ENCODE assay signal across 9 cellular contexts in the genomic region with DNA sequence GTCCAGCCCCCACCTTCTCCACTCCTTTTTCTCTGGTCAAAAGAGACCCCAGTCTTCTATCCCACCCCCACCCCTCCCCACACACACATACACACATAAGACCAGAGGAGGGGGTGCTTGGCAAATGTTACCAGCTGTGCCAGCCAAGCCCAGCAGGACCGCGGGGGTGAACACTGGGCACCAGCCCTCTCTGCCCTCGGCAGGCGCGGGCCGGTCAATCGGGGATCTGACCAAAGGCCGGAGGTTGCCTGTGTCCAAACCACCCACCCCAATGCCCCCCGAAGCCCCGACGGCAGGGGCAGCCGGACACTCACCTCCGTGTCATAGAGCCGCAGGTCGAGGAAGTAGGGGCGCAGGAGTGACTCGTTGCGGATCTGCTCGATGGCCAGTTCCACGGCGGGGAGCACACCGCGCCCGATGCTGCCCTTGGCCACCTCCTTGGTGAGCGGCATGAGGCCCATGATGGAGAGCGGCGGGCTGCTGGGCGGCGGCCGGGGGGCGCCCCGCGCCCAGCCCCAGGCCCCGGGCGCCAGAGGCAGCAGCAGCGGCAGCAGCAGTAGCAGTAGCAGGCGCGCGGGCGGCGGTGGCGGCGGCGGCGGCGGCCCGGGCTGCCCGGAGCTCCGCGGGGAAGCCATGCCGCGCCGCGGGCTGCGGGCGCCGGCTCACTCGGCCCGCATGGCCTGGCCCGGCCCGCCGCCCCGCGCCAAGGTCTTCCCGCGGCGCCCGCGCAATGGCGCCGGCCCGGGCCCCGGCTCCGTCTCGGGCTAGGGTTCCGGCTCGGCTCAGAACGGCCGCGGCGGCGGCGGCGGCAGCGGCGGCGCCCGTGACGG. TPM values are rescaled to one million over a fixed set of nuclear protein-coding genes. Genes with fewer than 3 reads are reported as not detected.
DNase-seq lines count a peak whose midpoint lies in the region; ATAC-seq, FAIRE-seq and TF ChIP-seq lines count a peak whose summit lies in the region.
"Had no signal": no experiment of that assay in that cellular context is flagged by ENCODE, and none has a peak within 500 bp of the region (broad histone marks: within the 10 kb centered on the region; RNA-seq: fewer than 3 reads in every experiment).

No MANE protein-coding gene starts in this region.

- POLR2A ChIA-PET in K562 (lab: Yijun Ruan, JAX) = no interaction called here
- POLR2A ChIA-PET in activated CD8-positive, alpha-beta T cell treated with anti-CD3 and anti-CD28 coated beads for 36 hours (lab: Charles Lee) = no interaction called here

- no peak overlapping the region for H2AFZ ChIP-seq in K562 (ENCODE audit: low read depth, low read length)

- H4K20me1 ChIP-seq in K562 (replicated peaks; ENCODE audit: control insufficient read depth, insufficient read depth, low read length) = peaks cover 12% of the 10 kb centered on the region

- peaks cover 0 to 3% of the 10 kb centered on the region in 2 donors for H3K4me1 Mint-ChIP-seq in natural killer cell treated with Interleukin-12 subunit alpha and Interleukin-12 subunit beta and Interleukin-15 and Interleukin-18, amount 100 ng/mL, for 72 hours (ENCODE audit: low read depth in 2 of 2)
- no peaks in the 10 kb centered on the region for H3K4me1 Mint-ChIP-seq in natural killer cell
- peaks cover 2% of the 10 kb centered on the region for H3K4me1 Mint-ChIP-seq in activated CD8-positive, alpha-beta T cell treated with anti-CD3 and anti-CD28 coated beads for 36 hours (ENCODE audit: low read depth)

- in situ Hi-C loops in K562 (cut with MboI) = no loop called here

- H3K27ac Mint-ChIP-seq in natural killer cell treated with Interleukin-12 subunit alpha and Interleukin-12 subunit beta and Interleukin-15 and Interleukin-18, amount 100 ng/mL, for 72 hours = no peak overlapping the region
- no peak overlapping the region for H3K27ac Mint-ChIP-seq in natural killer cell
- H3K27ac Mint-ChIP-seq in activated CD8-positive, alpha-beta T cell treated with anti-CD3 and anti-CD28 coated beads for 36 hours = no peak overlapping the region

- CTCF ChIA-PET in K562 (lab: Yijun Ruan, JAX; ENCODE audit: low intra/inter-chr PET ratio) = interaction anchor here (1.4 kb wide), 1 partner anchor 393 kb away, joined by 4 read pairs; no protein-coding TSS in a partner anchor
- CTCF ChIA-PET in activated CD8-positive, alpha-beta T cell treated with anti-CD3 and anti-CD28 coated beads for 36 hours (lab: Charles Lee) = no interaction called here

- no peak for TF ChIP-seq EP300 in K562 (IDR thresholded peaks at IDR 0.05; ENCODE audit: low read length)

- TF ChIP-seq RAD21 in K562 (CRISPR knock-in tag; conservative IDR thresholded peaks at IDR 0.05 in 1 of 2, IDR thresholded peaks at IDR 0.05 in 1 of 2) = no peak

- H3K79me2 ChIP-seq in K562 (ENCODE audit: control insufficient read depth, insufficient read depth, low read length) = no peaks in the 10 kb centered on the region

- no TSS peak for BruUV-seq in K562 (replicated peaks; lab: Mats Ljungman, UMichigan)

- H3K4me3 ChIP-seq in K562 (peak overlapping the region; percentile 31), right lobe of liver (peak overlapping the region in 2 of 3 donors; percentile 11 to 43)
- H3K4me3 ChIP-seq: SK-N-MC had no signal

- H3K36me3 ChIP-seq in K562 (ENCODE audit: control insufficient read depth, insufficient read depth, low read length) (no peaks in the 10 kb centered on the region), right lobe of liver (no peaks in the 10 kb centered on the region)

- H3K4me1 ChIP-seq in K562 (replicated peaks in 1 of 2; ENCODE audit: control insufficient read depth in 2 of 2, insufficient read depth in 2 of 2, low read length in 2 of 2) (peaks cover 0 to 31% of the 10 kb centered on the region in 2 experiments; a peak in 3 of 5 replicates), right lobe of liver (peaks cover 0 to 18% (median 4%) of the 10 kb centered on the region in 4 donors)

- TF ChIP-seq POLR2A in K562 (conservative IDR thresholded peaks at IDR 0.05) (no peak), right lobe of liver (IDR thresholded peaks at IDR 0.05) (no peak)

- no peak overlapping the region for H3K27ac ChIP-seq in K562 (ENCODE audit: extremely low read depth, low read depth, low read length)
- H3K27ac ChIP-seq in right lobe of liver = no peak overlapping the region
- H3K27ac ChIP-seq: SK-N-MC had no signal

- intact Hi-C loops in natural killer cell (cut with micrococcal nuclease) = no loop called here
- intact Hi-C loops in K562 (cut with micrococcal nuclease) = no loop called here
- intact Hi-C loops in right lobe of liver (cut with DNase I) = loop anchor here in 1 of 2 donors (5.0 kb wide), 1 partner anchor 391 kb away; no protein-coding TSS in a partner anchor
- intact Hi-C loops in activated CD8-positive, alpha-beta T cell treated with anti-CD3 and anti-CD28 coated beads for 36 hours (cut with micrococcal nuclease) = no loop called here

- no peak for FAIRE-seq in K562 (lab: Jason Lieb, UNC)
- FAIRE-seq in urothelium cell line (lab: Jason Lieb, UNC) = no peak

- DNase-seq in natural killer cell treated with Interleukin-12 subunit alpha and Interleukin-12 subunit beta and Interleukin-15 and Interleukin-18, amount 100 ng/mL, for 72 hours (ENCODE audit: low spot score) = peak; percentile 58
- no peak for DNase-seq in natural killer cell
- no peak for DNase-seq in K562 (ENCODE audit: extremely low read depth in 1 of 4, low spot score in 3 of 4)
- no peak for DNase-seq in right lobe of liver
- peak; percentile 13 for DNase-seq in urothelium cell line (ENCODE audit: low spot score)
- DNase-seq in activated CD8-positive, alpha-beta T cell treated with anti-CD3 and anti-CD28 coated beads for 36 hours = no peak
- DNase-seq in NCI-H1436 treated with DMSO at 0.1 percent for 48 hours (lab: John Stamatoyannopoulos, UW) = no peak

- no peaks in the 10 kb centered on the region for H3K9me1 ChIP-seq in K562 (ENCODE audit: control insufficient read depth, insufficient read depth, low read length)

- H3K9me3 ChIP-seq in K562 (replicated peaks; ENCODE audit: control insufficient read depth, insufficient read depth, low read depth, low read length) = no peaks in the 10 kb centered on the region
- no peaks in the 10 kb centered on the region for H3K9me3 ChIP-seq in right lobe of liver

- H3K27me3 Mint-ChIP-seq in natural killer cell treated with Interleukin-12 subunit alpha and Interleukin-12 subunit beta and Interleukin-15 and Interleukin-18, amount 100 ng/mL, for 72 hours = peaks cover 50 to 60% of the 10 kb centered on the region in 2 donors
- peaks cover 43 to 61% of the 10 kb centered on the region in 2 donors for H3K27me3 Mint-ChIP-seq in natural killer cell (ENCODE audit: low read depth in 2 of 2)
- peaks cover 63% of the 10 kb centered on the region for H3K27me3 Mint-ChIP-seq in activated CD8-positive, alpha-beta T cell treated with anti-CD3 and anti-CD28 coated beads for 36 hours

- TF ChIP-seq CTCF in natural killer cell (IDR thresholded peaks at IDR 0.05) = no peak
- TF ChIP-seq CTCF in K562 (IDR thresholded peaks at IDR 0.05 in 2 of 3, conservative IDR thresholded peaks at IDR 0.05 in 1 of 3; ENCODE audit: insufficient read depth in 2 of 3, low read depth in 1 of 3, low read length in 3 of 3) = no peak
- TF ChIP-seq CTCF in right lobe of liver (IDR thresholded peaks at IDR 0.05) = no peak
- TF ChIP-seq CTCF in activated CD8-positive, alpha-beta T cell treated with anti-CD3 and anti-CD28 coated beads for 36 hours (IDR thresholded peaks at IDR 0.05) = no peak

- peak in 1 of 2 donors; percentile 18 for ATAC-seq in natural killer cell treated with Interleukin-12 subunit alpha and Interleukin-12 subunit beta and Interleukin-15 and Interleukin-18, amount 100 ng/mL, for 72 hours
- ATAC-seq in natural killer cell (no peak), K562 (no peak), right lobe of liver (no peak), GM18517 (IDR thresholded peaks at IDR 0.05; ENCODE audit: unreplicated experiment) (no peak)
- ATAC-seq in activated CD8-positive, alpha-beta T cell treated with anti-CD3 and anti-CD28 coated beads for 36 hours = no peak

- no peaks in the 10 kb centered on the region for H3K36me3 Mint-ChIP-seq in natural killer cell treated with Interleukin-12 subunit alpha and Interleukin-12 subunit beta and Interleukin-15 and Interleukin-18, amount 100 ng/mL, for 72 hours
- H3K36me3 Mint-ChIP-seq in natural killer cell = no peaks in the 10 kb centered on the region
- H3K36me3 Mint-ChIP-seq in activated CD8-positive, alpha-beta T cell treated with anti-CD3 and anti-CD28 coated beads for 36 hours (ENCODE audit: low read depth) = no peaks in the 10 kb centered on the region

- no peak overlapping the region for H3K4me2 ChIP-seq in K562 (ENCODE audit: insufficient read depth, low read length)

- 14% methylated on average over 29 of the region's 89 CpGs for WGBS in K562 (ENCODE audit: insufficient coverage, low coverage, missing lambda C conversion rate)
- 5% methylated on average over 3 of the region's 89 CpGs for WGBS in right lobe of liver (ENCODE audit: insufficient coverage, low coverage, low lambda C conversion rate, missing lambda C conversion rate)

- H3K4me3 Mint-ChIP-seq in natural killer cell treated with Interleukin-12 subunit alpha and Interleukin-12 subunit beta and Interleukin-15 and Interleukin-18, amount 100 ng/mL, for 72 hours = no peak overlapping the region
- H3K4me3 Mint-ChIP-seq in natural killer cell = no peak overlapping the region
- H3K4me3 Mint-ChIP-seq in activated CD8-positive, alpha-beta T cell treated with anti-CD3 and anti-CD28 coated beads for 36 hours = no peak overlapping the region

- peaks cover 21 to 49% of the 10 kb centered on the region in 2 experiments for H3K27me3 ChIP-seq in K562 (ENCODE audit: control insufficient read depth in 2 of 2, insufficient read depth in 2 of 2, low read length in 2 of 2)
- H3K27me3 ChIP-seq in right lobe of liver = peaks cover 6 to 24% of the 10 kb centered on the region in 2 donors

- no peaks in the 10 kb centered on the region for H3K9me3 Mint-ChIP-seq in natural killer cell treated with Interleukin-12 subunit alpha and Interleukin-12 subunit beta and Interleukin-15 and Interleukin-18, amount 100 ng/mL, for 72 hours
- no peaks in the 10 kb centered on the region for H3K9me3 Mint-ChIP-seq in natural killer cell
- H3K9me3 Mint-ChIP-seq in activated CD8-positive, alpha-beta T cell treated with anti-CD3 and anti-CD28 coated beads for 36 hours = no peaks in the 10 kb centered on the region

- no peak overlapping the region for H3K9ac ChIP-seq in K562 (ENCODE audit: insufficient read depth in 1 of 2, low read depth in 2 of 2, low read length in 2 of 2)

RNA-seq across cellular contexts. Expression of a gene that starts 0.4 kb away (rescaled TPM):
- not detected for total RNA-seq in natural killer cell treated with Interleukin-12 subunit alpha and Interleukin-12 subunit beta and Interleukin-15 and Interleukin-18, amount 100 ng/mL, for 72 hours
- not detected for total RNA-seq in natural killer cell
- total RNA-seq in K562 (2011; cell fraction: chromatin; rRNA removed; ENCODE audit: low replicate concordance) = 3.2 and 3.7 TPM in 2 replicates
- total RNA-seq in K562 (2011; cell fraction: nucleolus; rRNA removed) = 1.2 and 1.3 TPM in 2 replicates
- total RNA-seq in K562 (2011; cell fraction: nucleoplasm; rRNA removed) = 1.9 and 4.7 TPM in 2 replicates
- total RNA-seq in K562 (2014; rRNA removed) = 0.27 and 0.33 TPM in 2 replicates
- 0.18 and 0.29 TPM in 2 replicates for total RNA-seq in K562 (2014; rRNA removed; fragmentation: Illumina TruSeq; extraction: Trizol)
- 0.29 and 0.41 TPM in 2 replicates for total RNA-seq in K562 (2015; rRNA removed; fragmentation: Illumina TruSeq; extraction: Trizol)
- total RNA-seq in K562 (2021) = 0.42 and 0.47 TPM in 2 replicates
- 0.27 and 0.32 TPM in 2 replicates for polyA plus RNA-seq in K562 (2011; rRNA removed)
- polyA plus RNA-seq in K562 (2011; cell fraction: cytosol; rRNA removed) = 0.04 and 0.82 TPM in 2 replicates
- 0.29 and 0.77 TPM in 2 replicates for polyA plus RNA-seq in K562 (2011; cell fraction: nucleus; rRNA removed)
- 0.40 and 0.44 TPM in 2 replicates for polyA plus RNA-seq in K562 (2012)
- 0.36 and 0.53 TPM in 2 replicates for polyA plus RNA-seq in K562 (2014; fragmentation: Illumina TruSeq; extraction: Trizol)
- polyA plus RNA-seq in K562 (2014; fragmentation: Nextera tagmentation; extraction: Ambion mirVana) = 1 to 10 TPM in 1 of 2 experiments, under 1 TPM in 1; 0.15 to 1.9 TPM
- 0.32 and 1.1 TPM in 2 replicates for polyA plus RNA-seq in K562 (2014; rRNA removed)
- 0.30 and 1.1 TPM in 2 replicates for polyA minus RNA-seq in K562 (2011; rRNA and poly(A)+ RNA removed)
- polyA minus RNA-seq in K562 (2011; cell fraction: cytosol; rRNA and poly(A)+ RNA removed) = 0.38 and 2.5 TPM in 2 replicates
- polyA minus RNA-seq in K562 (2011; cell fraction: nucleus; rRNA and poly(A)+ RNA removed) = 1.1 and 1.7 TPM in 2 replicates
- total RNA-seq in right lobe of liver = not detected
- not detected for total RNA-seq in activated CD8-positive, alpha-beta T cell treated with anti-CD3 and anti-CD28 coated beads for 36 hours

Comparison
In these comparisons a context has a peak if more than half of its experiments do, and no peak if none do; other contexts are left out.
1. DNase-seq: peak in natural killer cell treated with Interleukin-12 subunit alpha and Interleukin-12 subunit beta and Interleukin-15 and Interleukin-18, amount 100 ng/mL, for 72 hours (single experiment) and urothelium cell line (single experiment); none in natural killer cell (single experiment), K562 (0 of 4), right lobe of liver (0 of 3), activated CD8-positive, alpha-beta T cell treated with anti-CD3 and anti-CD28 coated beads for 36 hours (single experiment) and NCI-H1436 treated with DMSO at 0.1 percent for 48 hours (single experiment).